Comparison of ENCODE assay signal across 8 cellular contexts in the genomic region with DNA sequence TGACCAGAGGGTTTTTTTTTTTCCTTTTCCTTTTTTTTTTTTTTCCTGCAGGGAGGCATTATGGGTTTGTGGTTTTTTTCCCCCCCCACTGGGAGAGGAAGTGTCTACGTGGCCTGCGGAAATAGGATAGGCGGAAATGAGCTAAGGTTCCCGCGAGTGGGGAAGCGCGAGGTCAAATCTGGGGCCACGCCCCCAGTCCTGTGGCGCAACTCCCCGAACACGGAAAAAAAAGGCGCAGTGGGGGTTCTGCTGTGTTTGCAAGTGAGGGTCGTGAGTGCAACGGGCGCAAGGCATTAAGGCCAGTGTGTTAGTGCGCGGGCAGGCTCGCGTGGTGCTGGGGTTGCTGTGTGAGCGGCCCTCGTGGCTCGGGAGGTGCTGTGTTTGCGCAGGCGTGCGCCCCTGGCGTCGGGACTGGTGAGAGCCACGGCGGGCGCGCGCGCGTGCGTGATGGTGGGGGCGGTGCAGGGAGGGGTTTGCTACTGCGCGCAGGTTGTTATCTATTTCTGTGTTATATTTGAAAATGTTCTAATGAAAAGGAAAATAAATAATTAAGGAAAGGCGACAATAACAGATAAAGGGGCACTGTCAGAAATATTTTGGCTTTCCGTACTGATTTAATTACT. TPM values are rescaled to one million over a fixed set of nuclear protein-coding genes. Genes with fewer than 3 reads are reported as not detected.
DNase-seq lines count a peak whose midpoint lies in the region; ATAC-seq and TF ChIP-seq lines count a peak whose summit lies in the region.

No MANE protein-coding gene starts in this region.

- H2AFZ ChIP-seq in Karpas-422 (ENCODE audit: low read length): peak overlapping the region; percentile 28; the same call in 1 of the 2 replicates

- H3K27me3 ChIP-seq in Karpas-422 (ENCODE audit: low read length): no peaks in the 10 kb centered on the region
- no peaks in the 10 kb centered on the region for H3K27me3 ChIP-seq in ovary
- no peaks in the 10 kb centered on the region for H3K27me3 ChIP-seq in thymus (ENCODE audit: control insufficient read depth, insufficient read depth)

- CTCF ChIA-PET in RWPE1 (lab: Yijun Ruan, JAX): interaction anchor here (0.6 to 0.7 kb wide), 3 partner anchors 122 to 241 kb away, joined by 3 read pairs; no protein-coding TSS in a partner anchor

- ATAC-seq in GM21737 (IDR thresholded peaks at IDR 0.05; ENCODE audit: unreplicated experiment) (peak; percentile 50), Right ventricle myocardium superior (ENCODE audit: poor library complexity) (peak; percentile 94)

- H3K4me2 ChIP-seq in Karpas-422 (ENCODE audit: low read depth, low read length, poor library complexity, severe bottlenecking): peak overlapping the region; percentile 65

- H3K4me1 ChIP-seq in ES-I3 (ENCODE audit: insufficient read depth, low read length) (0 out of 2 replicates have a peak, but pooled peaks cover 6% of the 10 kb centered on the region), Karpas-422 (ENCODE audit: low read length) (peaks cover 8% of the 10 kb centered on the region), ovary (ENCODE audit: insufficient read depth) (no peaks in the 10 kb centered on the region), thymus (ENCODE audit: control insufficient read depth, insufficient read depth, low read length) (no peaks in the 10 kb centered on the region)

- 21 to 26% (median 24%) methylated on average over 40 of the region's 40 CpGs for WGBS in ovary, 3 donors
- under 1% methylated on average over 40 of the region's 40 CpGs for WGBS in thymus

- no peaks in the 10 kb centered on the region for H3K9me3 ChIP-seq in ES-I3 (ENCODE audit: control insufficient read depth, insufficient read depth, low read length)
- H3K9me3 ChIP-seq in Karpas-422 (ENCODE audit: low read length): no peaks in the 10 kb centered on the region
- H3K9me3 ChIP-seq in ovary: no peaks in the 10 kb centered on the region
- H3K9me3 ChIP-seq in thymus (ENCODE audit: control insufficient read depth): no peaks in the 10 kb centered on the region

- peak; percentile 5 for TF ChIP-seq EP300 in ovary (IDR thresholded peaks at IDR 0.05)

- H3K79me2 ChIP-seq in Karpas-422 (ENCODE audit: low read length): peaks cover 18% of the 10 kb centered on the region

- peaks cover 15% of the 10 kb centered on the region for H3K36me3 ChIP-seq in ES-I3 (ENCODE audit: insufficient read depth, low read length)
- peaks cover 17% of the 10 kb centered on the region for H3K36me3 ChIP-seq in Karpas-422 (ENCODE audit: insufficient read depth, low read length)
- no peaks in the 10 kb centered on the region for H3K36me3 ChIP-seq in ovary
- H3K36me3 ChIP-seq in thymus (ENCODE audit: control insufficient read depth, insufficient read depth): no peaks in the 10 kb centered on the region

- H3K27ac ChIP-seq in Karpas-422 (ENCODE audit: low read length) (peak overlapping the region; percentile 78), RWPE1 (peak overlapping the region; percentile 93), ovary (peak overlapping the region; percentile 91 to 92), thymus (ENCODE audit: low read depth) (peak overlapping the region; percentile 95)

- POLR2A ChIA-PET in RWPE1 (lab: Yijun Ruan, JAX; ENCODE audit: low non-redundant PET): interaction anchor here (0.7 kb wide), 2 partner anchors 103 to 106 kb away, joined by 3 to 4 read pairs; no protein-coding TSS in a partner anchor

- DNase-seq in Karpas-422 (peak; percentile 86), RWPE1 (ENCODE audit: low spot score) (peak; percentile 46), Right ventricle myocardium superior (peak; percentile 94), ovary (peak; percentile 88 to 92 (median 90))
- DNase-seq in activated gamma-delta T cell treated with anti-CD3 and anti-CD28 coated beads, Interleukin-2, amount 50 U/mL, for 16 hours (ENCODE audit: low read depth): peak; percentile 77

- intact Hi-C loops in Right ventricle myocardium superior (cut with DNase I) (no loop called here), ovary (cut with DNase I) (loop anchor here (5.0 to 10.0 kb wide), 4 partner anchors 52 to 155 kb away; partner anchors contain the start of gene TCEAL1 (in 1 of the 4))

- H3K4me3 ChIP-seq in Karpas-422 (ENCODE audit: low read length) (peak overlapping the region; percentile 77), ovary (peak overlapping the region; percentile 55), thymus (ENCODE audit: low read length) (peak overlapping the region; percentile 65)

- H4K20me1 ChIP-seq in Karpas-422 (ENCODE audit: insufficient read depth, low read depth, low read length): no peaks in the 10 kb centered on the region

- TF ChIP-seq POLR2A in ovary (IDR thresholded peaks at IDR 0.05): peak; percentile 53

- H3K9ac ChIP-seq in ES-I3 (ENCODE audit: low read depth, low read length) (peak overlapping the region; percentile 91), Karpas-422 (ENCODE audit: low read length) (peak overlapping the region; percentile 70)

- TF ChIP-seq CTCF in RWPE1 (conservative IDR thresholded peaks at IDR 0.05; ENCODE audit: low read depth): no peak
- TF ChIP-seq CTCF in ovary (IDR thresholded peaks at IDR 0.05): peak; percentile 42 to 77 (median 72)

- no peaks in the 10 kb centered on the region for H3K9me2 ChIP-seq in Karpas-422 (replicated peaks; ENCODE audit: insufficient read depth, low read length)

RNA-seq across cellular contexts. Expression of gene MORF4L2, which starts 0.7 kb away (rescaled TPM):
- 83.4 and 90.4 TPM in 2 replicates for total RNA-seq in Karpas-422 (2014; rRNA removed; shearing (Covaris generic); ENCODE audit: low replicate concordance)
- 160 TPM for total RNA-seq in Right ventricle myocardium superior
- 100 to 1,000 TPM; 457 to 960 (median 603) TPM for total RNA-seq in ovary
- 100 to 1,000 TPM; 730 to 773 TPM for polyA plus RNA-seq in ovary
- polyA plus RNA-seq in thymus: 223 TPM

RNA-seq across cellular contexts. Expression of gene TMEM31, which starts 23.5 kb away (rescaled TPM):
- not detected in 2 replicates for total RNA-seq in Karpas-422 (2014; rRNA removed; shearing (Covaris generic); ENCODE audit: low replicate concordance)
- total RNA-seq in Right ventricle myocardium superior: not detected
- 1 to 10 TPM in 2 of 7 donors, under 1 TPM in 4, not detected in 1; 0.35 to 1.1 (median 0.60) TPM for total RNA-seq in ovary
- under 1 TPM; 0.58 to 0.85 TPM for polyA plus RNA-seq in ovary
- polyA plus RNA-seq in thymus: 0.37 TPM

RNA-seq across cellular contexts. Expression of gene TCEAL1, which starts 58.4 kb away (rescaled TPM):
- 22.1 and 34.2 TPM in 2 replicates for total RNA-seq in Karpas-422 (2014; rRNA removed; shearing (Covaris generic); ENCODE audit: low replicate concordance)
- total RNA-seq in Right ventricle myocardium superior (19.2 TPM), ovary (100 to 1,000 TPM; 112 to 525 (median 234) TPM)
- polyA plus RNA-seq in ovary (100 to 1,000 TPM; 156 to 304 TPM), thymus (55.7 TPM)

Comparison
In these comparisons a context has a peak if more than half of its experiments do, and no peak if none do; other contexts are left out.
1. Peak in every context shown above with its lines: DNase-seq, ATAC-seq, H3K4me3 ChIP-seq and H3K27ac ChIP-seq.